Comparison of ENCODE assay signal across 1 cellular context in genomic region chr12:26195641-26196423, GRCh38.
TF ChIP-seq lines count a peak whose summit lies in the region.

No MANE protein-coding gene starts in this region.

TF ChIP-seq in IMR-90, 13 proteins besides CTCF, POLR2A, EP300 and RAD21 (continued from another document):
- TF ChIP-seq ELK1 (IDR thresholded peaks at IDR 0.05; ENCODE audit: borderline replicate concordance, low read depth, low read length) (no peak), CEBPB (IDR thresholded peaks at IDR 0.05; ENCODE audit: low read depth, low read length) (no peak), FOS (IDR thresholded peaks at IDR 0.05; ENCODE audit: low read depth, low read length) (no peak), BHLHE40 (IDR thresholded peaks at IDR 0.05; ENCODE audit: low read depth, low read length) (no peak), CHD1 (IDR thresholded peaks at IDR 0.05; ENCODE audit: low read depth, low read length) (no peak), SMC3 (IDR thresholded peaks at IDR 0.05; ENCODE audit: low read depth, low read length) (no peak)
TF ChIP-seq in IMR-90: peak in this region for 2.
